30 cellular contexts compared by ENCODE assay signal in the genomic region with DNA sequence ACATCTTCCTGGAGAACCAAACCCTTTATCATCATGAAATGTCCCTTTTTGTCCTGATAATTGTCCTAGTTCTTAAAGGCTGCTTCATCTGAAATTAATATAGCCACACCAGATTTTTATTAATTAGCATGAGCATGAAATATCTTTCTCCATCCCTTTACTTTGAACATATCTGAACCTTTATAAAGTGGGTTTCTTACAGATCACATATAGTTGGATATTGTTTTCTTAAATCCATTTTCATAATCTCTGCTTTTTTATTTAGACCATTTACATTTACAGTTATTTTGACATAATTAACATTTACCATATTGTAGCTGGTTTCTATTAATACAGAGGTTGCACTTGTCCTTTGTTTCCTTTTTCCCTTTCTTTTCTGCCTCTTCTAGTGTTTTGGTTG. TPM values are rescaled to one million over a fixed set of nuclear protein-coding genes. Genes with fewer than 3 reads are reported as not detected.
"Had no signal": no experiment of that assay in that cellular context is flagged by ENCODE, and none has a peak within 500 bp of the region (broad histone marks: within the 10 kb centered on the region; RNA-seq: fewer than 3 reads in every experiment).

No MANE protein-coding gene starts in this region.

- H3K9me3 ChIP-seq: suprapubic skin, testis, thyroid gland, upper lobe of left lung, upper lobe of right lung, uterus, vagina had no signal

- H3K4me1 ChIP-seq: stomach, suprapubic skin, testis, thyroid gland, tibial artery, tibial nerve, transverse colon, upper lobe of left lung, upper lobe of right lung, uterus, vagina had no signal

- ATAC-seq: stimulated activated effector memory CD8-positive, alpha-beta T cell treated with anti-CD3 and anti-CD28 coated beads, Interleukin-12 subunit alpha, Interleukin-12 subunit beta, amount 100 ng/mL, for 72 hours; stimulated activated memory B cell treated with anti-CD40 and anti-IgM and Interleukin-4, amounts not matched to agents 10 μg/mL and 1 μg/mL and 100 μg/mL, for 72 hours; stimulated activated naive B cell treated with anti-CD40 and anti-IgM and Interleukin-4, amounts not matched to agents 10 μg/mL and 1 μg/mL and 100 μg/mL, for 72 hours; stimulated activated naive CD8-positive, alpha-beta T cell treated with anti-CD3 and anti-CD28 coated beads, Interleukin-15, amount 100 ng/mL, for 72 hours; stimulated activated naive CD8-positive, alpha-beta T cell treated with anti-CD3 and anti-CD28 coated beads, Interleukin-15, Interleukin-2, amounts not matched to agents 100 U/mL and 50 U/mL, for 24 hours; upper lobe of right lung had no signal

- H3K27me3 ChIP-seq: testis, thyroid gland, tibial artery, upper lobe of left lung, uterus, vagina had no signal

- H3K36me3 ChIP-seq: stomach, suprapubic skin, thoracic aorta, thyroid gland, tibial artery, tibial nerve, transverse colon, upper lobe of left lung, upper lobe of right lung, vagina had no signal

- DNase-seq: stimulated activated CD4-positive, alpha-beta T cell treated with anti-CD3 and anti-CD28 coated beads, Interleukin-2, amount 100 ng/mL, for 48 hours; stimulated activated CD4-positive, alpha-beta T cell treated with anti-CD3 and anti-CD28 coated beads, Interleukin-4, amount 100 ng/mL, for 1 hour; stimulated activated CD4-positive, alpha-beta T cell treated with anti-CD3 and anti-CD28 coated beads, Interleukin-4, amount 100 ng/mL, for 24 hours; stimulated activated CD4-positive, alpha-beta T cell treated with anti-CD3 and anti-CD28 coated beads, Interleukin-4, amount 100 ng/mL, for 4 hours; stimulated activated CD8-positive, alpha-beta memory T cell treated with anti-CD3 and anti-CD28 coated beads, Interleukin-4, amount 100 ng/mL, for 48 hours; stimulated activated naive B cell treated with anti-CD40 and anti-IgM and Interleukin-4, amounts not matched to agents 10 μg/mL and 1 μg/mL and 100 μg/mL, for 72 hours; stimulated activated naive CD4-positive, alpha-beta T cell; stimulated activated naive CD4-positive, alpha-beta T cell treated with Interleukin-2 at 50 U/mL for 16 hours; stimulated activated naive CD8-positive, alpha-beta T cell treated with anti-CD3 and anti-CD28 coated beads, Interleukin-15, amount 100 ng/mL, for 72 hours; stimulated activated naive CD8-positive, alpha-beta T cell treated with anti-CD3 and anti-CD28 coated beads, Interleukin-15, Interleukin-2, amounts not matched to agents 100 U/mL and 50 U/mL, for 24 hours; stomach; substantia nigra; testis; thyroid gland; tibial artery; transverse colon; trophoblast cell; upper lobe of left lung; upper lobe of right lung; uterus had no signal

- FAIRE-seq: urothelium cell line had no signal

- H3K27ac ChIP-seq: stomach, suprapubic skin, testis, thoracic aorta, thyroid gland, tibial artery, tibial nerve, transverse colon, upper lobe of left lung, upper lobe of right lung, uterus, vagina had no signal

- H3K4me3 ChIP-seq: stomach, suprapubic skin, testis, thoracic aorta, thyroid gland, tibial artery, tibial nerve, transverse colon, upper lobe of left lung, upper lobe of right lung, uterus, vagina had no signal

RNA-seq across cellular contexts. Expression of a gene that starts 17.2 kb away (rescaled TPM):
- total RNA-seq: stomach, suprapubic skin, thoracic aorta, transverse colon, upper lobe of left lung, upper lobe of right lung, ureter, vagina had no signal
- polyA plus RNA-seq: stomach, thymus, urinary bladder had no signal
